ENCODE assay signal across 8 cellular contexts in genomic region chr2:205776139-205776538, GRCh38.
DNase-seq lines count a peak whose midpoint lies in the region; ATAC-seq and TF ChIP-seq lines count a peak whose summit lies in the region.

No MANE protein-coding gene starts in this region.

- ATAC-seq in HG02759 (IDR thresholded peaks at IDR 0.05; ENCODE audit: unreplicated experiment) (peak; percentile 81), esophagus mucosa (peak; percentile 24), HG02840 (IDR thresholded peaks at IDR 0.05; ENCODE audit: low FRiP score, unreplicated experiment) (no peak)

- peak; percentile 12 for DNase-seq in NOMO-1 treated with DMSO at 0.1 percent for 48 hours (lab: John Stamatoyannopoulos, UW; ENCODE audit: unreplicated experiment)
- no peak for DNase-seq in NOMO-1 treated with dmso at 0.1 percent for 144 hours (lab: John Stamatoyannopoulos, UW; ENCODE audit: unreplicated experiment)
- peak; percentile 80 for DNase-seq in SK-MEL-5 (ENCODE audit: low read depth, low spot score)
- peak in 1 of 5 donors; percentile 43 for DNase-seq in ovary
- DNase-seq in NCI-H1694 (lab: John Stamatoyannopoulos, UW) = no peak

- WGBS in ovary, 3 donors = 86% methylated on average over 19 of the region's 19 CpGs

- H3K4me3 ChIP-seq in ovary = no peak overlapping the region

- no peak for TF ChIP-seq EP300 in ovary (IDR thresholded peaks at IDR 0.05)

- H3K27ac ChIP-seq in ovary = no peak overlapping the region

- no peaks in the 10 kb centered on the region for H3K4me1 ChIP-seq in ovary (ENCODE audit: insufficient read depth)

- TF ChIP-seq POLR2A in ovary (IDR thresholded peaks at IDR 0.05) = no peak

- peak in 2 of 3 donors; percentile 25 for TF ChIP-seq CTCF in ovary (IDR thresholded peaks at IDR 0.05)

- intact Hi-C loops in ovary (cut with DNase I) = loop anchor here in 1 of 4 donors (10.0 kb wide), 1 partner anchor 109 kb away; no protein-coding TSS in a partner anchor

- in situ Hi-C loops in SK-MEL-5 (cut with HindIII; ENCODE audit: low pct_unique_long_range_greater_than_20kb, low sequenced_read_pairs) = no loop called here

- H3K9me3 ChIP-seq in ovary = no peaks in the 10 kb centered on the region

- H3K36me3 ChIP-seq in ovary = no peaks in the 10 kb centered on the region

- H3K27me3 ChIP-seq in ovary = no peaks in the 10 kb centered on the region

Comparison
In these comparisons a context has a peak if more than half of its experiments do, and no peak if none do; other contexts are left out.
1. DNase-seq: peak in NOMO-1 treated with DMSO at 0.1 percent for 48 hours (single experiment) and SK-MEL-5 (single experiment); none in NOMO-1 treated with dmso at 0.1 percent for 144 hours (single experiment) and NCI-H1694 (single experiment).